In genomic region chr2:8252997-8253694, GRCh38 we compare ENCODE assay signal across 8 cellular contexts.
DNase-seq lines count a peak whose midpoint lies in the region; ATAC-seq lines count a peak whose summit lies in the region.

No MANE protein-coding gene starts in this region.

- H3K4me2 ChIP-seq in BLaER1: peak overlapping the region; percentile 24

- ATAC-seq in GM19372 (IDR thresholded peaks at IDR 0.05; ENCODE audit: low read depth, unreplicated experiment) (peak; percentile 76), HG03139 (IDR thresholded peaks at IDR 0.05; ENCODE audit: unreplicated experiment) (peak; percentile 86), HG03097 (IDR thresholded peaks at IDR 0.05; ENCODE audit: low FRiP score, unreplicated experiment) (no peak)

- DNase-seq in NCI-H524 treated with DMSO at 0.1 percent for 48 hours (lab: John Stamatoyannopoulos, UW) (peak; percentile 77), NCI-H1048 (lab: John Stamatoyannopoulos, UW) (no peak), occipital lobe (lab: John Stamatoyannopoulos, UW) (no peak)
- DNase-seq in activated effector memory CD4-positive, alpha-beta T cell treated with anti-CD3 and anti-CD28 coated beads, Interleukin-2, amount 50 U/mL, for 16 hours: no peak

- peaks cover 22% of the 10 kb centered on the region for H3K9me3 ChIP-seq in BLaER1

- H4K20me1 ChIP-seq in BLaER1: no peaks in the 10 kb centered on the region

- no peaks in the 10 kb centered on the region for H3K27me3 ChIP-seq in BLaER1

- H3K36me3 ChIP-seq in BLaER1: no peaks in the 10 kb centered on the region

- no peak overlapping the region for H3K4me3 ChIP-seq in BLaER1

- 0 out of 2 replicates have a peak overlapping the region, but pooled peaks have one; percentile 30 for H3K27ac ChIP-seq in BLaER1

- H3K4me1 ChIP-seq in BLaER1: peaks cover 27% of the 10 kb centered on the region

- H3K9ac ChIP-seq in BLaER1: no peak overlapping the region
